ENCODE assay signal across 1 cellular context in genomic region chr19:11325544-11325943, GRCh38.
TF ChIP-seq lines count a peak whose summit lies in the region.

No MANE protein-coding gene starts in this region.

TF ChIP-seq in HepG2, 621 proteins besides CTCF, POLR2A, EP300 and RAD21:
- TF ChIP-seq ZNF234 (CRISPR knock-in tag; conservative IDR thresholded peaks at IDR 0.05) (no peak), ZNF629 (CRISPR knock-in tag; conservative IDR thresholded peaks at IDR 0.05) (peak; percentile 91), ZMYM3 (CRISPR knock-in tag; IDR thresholded peaks at IDR 0.05) (peak; percentile 49; the same call in 1 of the 2 replicates)
